ENCODE assay signal across 8 cellular contexts in genomic region chr14:75426332-75427125, GRCh38. TPM values are rescaled to one million over a fixed set of nuclear protein-coding genes. Genes with fewer than 3 reads are reported as not detected.
A peak's percentile ranks its signal among the peaks of the same experiment; 100 is the strongest.
DNase-seq lines count a peak whose midpoint lies in the region; ATAC-seq, FAIRE-seq and TF ChIP-seq lines count a peak whose summit lies in the region.

No MANE protein-coding gene starts in this region.

- WGBS in adrenal gland, 4 donors: 85 to 94% (median 92%) methylated on average over 8 to 10 of the region's 10 CpGs

- peak overlapping the region; percentile 87 for H3K4me2 ChIP-seq in DOHH2 (ENCODE audit: low read length)
- no peak overlapping the region for H3K4me2 ChIP-seq in neural cell (ENCODE audit: low read length)

- TF ChIP-seq EP300 in neural cell (conservative IDR thresholded peaks at IDR 0.05; ENCODE audit: poor library complexity, severe bottlenecking): no peak

- FAIRE-seq in frontal cortex (lab: Jason Lieb, UNC) (no peak), H54 (lab: Jason Lieb, UNC) (no peak)

- H3K4me1 ChIP-seq in DOHH2 (ENCODE audit: control insufficient read depth, low read length) (peaks cover 25% of the 10 kb centered on the region), adrenal gland (replicated peaks in 1 of 2) (peaks cover 11 to 29% of the 10 kb centered on the region in 2 donors)

- DNase-seq in adrenal gland (peak in 1 of 7 donors; percentile 38), frontal cortex (ENCODE audit: low spot score in 2 of 2) (no peak), H54 (ENCODE audit: insufficient read length, low spot score) (no peak), NCI-H82 treated with DMSO at 0.1 percent for 48 hours (lab: John Stamatoyannopoulos, UW; ENCODE audit: unreplicated experiment) (no peak)

- H3K9ac ChIP-seq in neural cell (ENCODE audit: low read length): peak overlapping the region; percentile 75

- H4K20me1 ChIP-seq in DOHH2 (ENCODE audit: control insufficient read depth, insufficient read depth, low read depth, low read length) (no peaks in the 10 kb centered on the region), neural cell (ENCODE audit: insufficient read depth) (no peaks in the 10 kb centered on the region)

- peaks cover 8% of the 10 kb centered on the region for H3F3A ChIP-seq in DOHH2 (ENCODE audit: control insufficient read depth, insufficient read depth)
- H3F3A ChIP-seq in neural cell (ENCODE audit: insufficient read depth, low read length, poor library complexity, severe bottlenecking): no peaks in the 10 kb centered on the region

- peaks cover 39% of the 10 kb centered on the region for H3K27me3 ChIP-seq in DOHH2 (ENCODE audit: control insufficient read depth, low read length)
- H3K27me3 ChIP-seq in adrenal gland: no peaks in the 10 kb centered on the region
- H3K27me3 ChIP-seq in neural cell (ENCODE audit: insufficient read depth, low read depth, low read length): peaks cover 18% of the 10 kb centered on the region

- no peak overlapping the region for H3K27ac ChIP-seq in DOHH2 (ENCODE audit: low read depth, low read length)
- H3K27ac ChIP-seq in adrenal gland: peak overlapping the region; percentile 50 to 94 (median 83)
- H3K27ac ChIP-seq in neural cell (ENCODE audit: low read length): no peak overlapping the region

- no peak for TF ChIP-seq CTCF in DOHH2 (IDR thresholded peaks at IDR 0.05; ENCODE audit: low read depth, low read length, poor library complexity, severe bottlenecking)
- TF ChIP-seq CTCF in adrenal gland (IDR thresholded peaks at IDR 0.05): no peak
- TF ChIP-seq CTCF in neural cell (IDR thresholded peaks at IDR 0.05; ENCODE audit: poor library complexity, severe bottlenecking): no peak

- H3K4me3 ChIP-seq in DOHH2 (ENCODE audit: low read length) (peak overlapping the region; percentile 72), adrenal gland (peak overlapping the region in 1 of 4 donors; percentile 79), neural cell (ENCODE audit: low read length) (peak overlapping the region; percentile 77)

- TF ChIP-seq RAD21 in neural cell (conservative IDR thresholded peaks at IDR 0.05): no peak

- H3K9me3 ChIP-seq in DOHH2 (ENCODE audit: control insufficient read depth, insufficient read depth, low read length) (peaks cover 4% of the 10 kb centered on the region), adrenal gland (replicated peaks in 1 of 3) (no peaks in the 10 kb centered on the region), neural cell (ENCODE audit: low read length) (peaks cover 4% of the 10 kb centered on the region)

- intact Hi-C loops in adrenal gland (cut with DNase I): loop anchor here in 1 of 2 donors (5.0 kb wide), 1 partner anchor 119 kb away; no protein-coding TSS in a partner anchor

- H3K9me2 ChIP-seq in DOHH2 (replicated peaks; ENCODE audit: control insufficient read depth, low read length) (no peaks in the 10 kb centered on the region), neural cell (ENCODE audit: insufficient read depth, low read length) (no peaks in the 10 kb centered on the region)

- H2AFZ ChIP-seq in neural cell (ENCODE audit: low read depth, low read length): no peak overlapping the region

- H3K36me3 ChIP-seq in DOHH2 (ENCODE audit: control insufficient read depth, low read length): no peaks in the 10 kb centered on the region
- no peaks in the 10 kb centered on the region for H3K36me3 ChIP-seq in adrenal gland (replicated peaks in 1 of 2)
- no peaks in the 10 kb centered on the region for H3K36me3 ChIP-seq in neural cell (ENCODE audit: insufficient read depth, low read length)

- TF ChIP-seq POLR2A in adrenal gland (IDR thresholded peaks at IDR 0.05): no peak
- TF ChIP-seq POLR2A in H54 (IDR thresholded peaks at IDR 0.05; ENCODE audit: low read depth, low read length): no peak

- ATAC-seq in GM19397 (IDR thresholded peaks at IDR 0.05; ENCODE audit: unreplicated experiment) (peak; percentile 31), HG03460 (IDR thresholded peaks at IDR 0.05; ENCODE audit: unreplicated experiment) (peak; percentile 66)

- H3K79me2 ChIP-seq in DOHH2 (ENCODE audit: control insufficient read depth, low read length): no peaks in the 10 kb centered on the region
- H3K79me2 ChIP-seq in neural cell (replicated peaks; ENCODE audit: insufficient read depth, low read length): no peaks in the 10 kb centered on the region

TF ChIP-seq in neural cell, 6 proteins besides CTCF, POLR2A, EP300 and RAD21:
- no peak for TF ChIP-seq SMC3 (conservative IDR thresholded peaks at IDR 0.05; ENCODE audit: poor library complexity)
- no peak for TF ChIP-seq EZH2 (IDR thresholded peaks at IDR 0.05; ENCODE audit: borderline replicate concordance, insufficient read depth, low read length, poor library complexity, severe bottlenecking)
- no peak for TF ChIP-seq REST (IDR thresholded peaks at IDR 0.05; ENCODE audit: borderline replicate concordance)
- no peak for TF ChIP-seq TAF1 (IDR thresholded peaks at IDR 0.05; ENCODE audit: low read depth)
- no peak for TF ChIP-seq POLR2AphosphoS5 (IDR thresholded peaks at IDR 0.05)
- TF ChIP-seq MXI1 (conservative IDR thresholded peaks at IDR 0.05; ENCODE audit: poor library complexity, severe bottlenecking): no peak

RNA-seq across cellular contexts. Expression of gene JDP2, which starts 1.3 kb away (rescaled TPM):
- 10 to 100 TPM; 22.0 to 59.8 (median 34.5) TPM for total RNA-seq in adrenal gland
- polyA plus RNA-seq in adrenal gland: 10 to 100 TPM; 11.6 to 32.6 (median 12.4) TPM
- 17.9 and 20.3 TPM in 2 replicates for polyA plus RNA-seq in neural cell
- polyA minus RNA-seq in neural cell: 13.9 and 14.6 TPM in 2 replicates
- total RNA-seq in frontal cortex: 5.3 TPM

Comparison
In these comparisons a context has a peak if more than half of its experiments do, and no peak if none do; other contexts are left out.
1. H3K27ac ChIP-seq: peak in adrenal gland (5 of 5); none in DOHH2 (single experiment) and neural cell (single experiment).